Comparison of ENCODE assay signal across 8 cellular contexts in the genomic region with DNA sequence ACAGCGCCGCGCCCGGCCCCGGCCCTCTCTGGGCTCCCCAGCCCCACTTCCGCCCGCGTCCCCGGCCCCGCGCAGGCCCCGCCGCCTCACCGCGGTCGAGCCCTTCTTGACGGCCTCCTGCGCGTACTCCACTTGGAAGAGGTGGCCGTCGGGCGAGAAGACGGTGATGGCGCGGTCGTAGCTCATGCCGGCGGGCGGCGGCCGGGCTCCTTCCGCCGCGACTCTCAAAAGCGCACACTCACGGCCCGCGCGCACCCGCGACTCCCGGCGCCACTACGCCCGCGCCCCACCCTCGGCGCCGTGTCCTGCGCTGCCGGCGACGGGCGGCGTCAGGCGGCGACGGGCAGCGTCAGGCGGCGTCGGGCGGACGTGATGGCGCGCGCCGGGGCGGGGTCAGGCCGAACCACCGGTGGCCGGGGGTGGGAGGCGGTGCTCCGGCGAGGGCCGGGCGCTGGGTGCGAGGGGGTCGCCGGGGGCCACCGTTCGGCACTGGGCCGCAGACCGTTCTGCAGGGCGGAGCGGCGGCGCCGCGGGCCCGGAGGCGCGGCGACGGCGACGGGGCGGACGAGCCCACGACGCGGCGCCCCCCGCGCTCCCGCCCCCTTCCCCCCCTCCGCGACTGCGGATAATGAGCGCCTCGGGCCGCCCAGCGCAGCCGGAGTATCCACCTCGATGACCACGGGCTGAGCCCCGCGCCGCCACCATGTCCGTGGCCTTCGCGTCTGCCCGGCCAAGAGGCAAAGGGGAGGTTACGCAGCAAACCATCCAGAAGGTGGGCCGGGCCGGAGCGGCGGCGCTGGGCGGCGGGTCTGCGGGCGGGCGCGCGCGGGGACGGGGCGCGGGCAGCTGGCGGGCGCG. TPM values are rescaled to one million over a fixed set of nuclear protein-coding genes. Genes with fewer than 3 reads are reported as not detected.
DNase-seq lines count a peak whose midpoint lies in the region; ATAC-seq and TF ChIP-seq lines count a peak whose summit lies in the region.

TSS of gene PSMA7 (minus strand) at position 277 of the 858 bp plus-strand sequence. CDS start at position 186, 91 bp downstream.
A gene with protein sequence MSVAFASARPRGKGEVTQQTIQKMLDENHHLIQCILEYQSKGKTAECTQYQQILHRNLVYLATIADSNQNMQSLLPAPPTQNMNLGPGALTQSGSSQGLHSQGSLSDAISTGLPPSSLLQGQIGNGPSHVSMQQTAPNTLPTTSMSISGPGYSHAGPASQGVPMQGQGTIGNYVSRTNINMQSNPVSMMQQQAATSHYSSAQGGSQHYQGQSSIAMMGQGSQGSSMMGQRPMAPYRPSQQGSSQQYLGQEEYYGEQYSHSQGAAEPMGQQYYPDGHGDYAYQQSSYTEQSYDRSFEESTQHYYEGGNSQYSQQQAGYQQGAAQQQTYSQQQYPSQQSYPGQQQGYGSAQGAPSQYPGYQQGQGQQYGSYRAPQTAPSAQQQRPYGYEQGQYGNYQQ (plus strand): TSS at position 652 of the 858 bp plus-strand sequence. CDS start 52 bp downstream, at position 704.

- H3K36me3 ChIP-seq in SK-N-MC (ENCODE audit: insufficient read depth, low read length) = peaks cover 42% of the 10 kb centered on the region
- H3K36me3 ChIP-seq in ovary = no peaks in the 10 kb centered on the region
- peaks cover 21% of the 10 kb centered on the region for H3K36me3 ChIP-seq in thoracic aorta

- 0% methylated on average over 62 to 142 of the region's 143 CpGs for WGBS in ovary, 3 donors

- TF ChIP-seq CTCF in glutamatergic neuron (IDR thresholded peaks at IDR 0.05; ENCODE audit: partially characterized antibody, unreplicated experiment) (no peak), ovary (IDR thresholded peaks at IDR 0.05) (no peak), thoracic aorta (IDR thresholded peaks at IDR 0.05) (no peak)

- peak; percentile 88 for TF ChIP-seq POLR2A in ovary (IDR thresholded peaks at IDR 0.05)

- H3K4me1 ChIP-seq in ovary (ENCODE audit: insufficient read depth) (peaks cover 14% of the 10 kb centered on the region), thoracic aorta (ENCODE audit: control insufficient read depth in 1 of 2, low read depth in 2 of 2) (peaks cover 25 to 52% of the 10 kb centered on the region in 2 donors)

- peak within 1 kb of the TSS; percentile 95 for H3K27ac Mint-ChIP-seq in glutamatergic neuron (ENCODE audit: unreplicated experiment)

- peaks cover 23% of the 10 kb centered on the region for H3K4me1 Mint-ChIP-seq in glutamatergic neuron (ENCODE audit: low read depth, unreplicated experiment)

- peak within 1 kb of the TSS; percentile 98 for H3K4me3 Mint-ChIP-seq in glutamatergic neuron (ENCODE audit: unreplicated experiment)

- intact Hi-C loops in ovary (cut with DNase I) = loop anchor here in 3 of 4 donors (2.0 to 5.0 kb wide), 5 partner anchors 21 to 239 kb away; partner anchors contain the start of genes LSM14B (in 1 of the 3) and TAF4 (in 1 of the 3)

- H3K36me3 Mint-ChIP-seq in glutamatergic neuron (ENCODE audit: unreplicated experiment) = no peaks in the 10 kb centered on the region

- H3K27me3 Mint-ChIP-seq in glutamatergic neuron (ENCODE audit: unreplicated experiment) = peaks cover 18% of the 10 kb centered on the region

- H3K27ac ChIP-seq in SK-N-MC (peak within 1 kb of the TSS; percentile 71), ovary (peak within 1 kb of the TSS; percentile 98 to 100), thoracic aorta (peak within 1 kb of the TSS; percentile 85 to 89)

- TF ChIP-seq EP300 in ovary (IDR thresholded peaks at IDR 0.05) = no peak

- H3K27me3 ChIP-seq in ovary (no peaks in the 10 kb centered on the region), thoracic aorta (replicated peaks; ENCODE audit: insufficient read depth) (no peaks in the 10 kb centered on the region)

- DNase-seq in ELF-1 (ENCODE audit: low read depth, low spot score) (peak; percentile 78), Kasumi-1 (lab: John Stamatoyannopoulos, UW) (peak; percentile 77 to 84), SK-N-MC (ENCODE audit: low read depth, low spot score) (no peak), glutamatergic neuron (peak; percentile 89), ovary (peak; percentile 83 to 90 (median 86)), thoracic aorta (ENCODE audit: low spot score) (no peak)
- DNase-seq in activated naive CD4-positive, alpha-beta T cell treated with anti-CD3 and anti-CD28 coated beads, Interleukin-2, amount 50 U/mL, for 16 hours = peak; percentile 88

- ATAC-seq in GM21825 (IDR thresholded peaks at IDR 0.05; ENCODE audit: unreplicated experiment) = peak; percentile 68
- ATAC-seq in thoracic aorta (ENCODE audit: insufficient number of reproducible peaks, low FRiP score, low read depth) = peak; percentile 80

- peaks cover 23% of the 10 kb centered on the region for H3K9me3 Mint-ChIP-seq in glutamatergic neuron (ENCODE audit: unreplicated experiment)

- H3K9ac ChIP-seq in SK-N-MC (ENCODE audit: insufficient read length) = peak within 1 kb of the TSS; percentile 96

- no peaks in the 10 kb centered on the region for H3K9me3 ChIP-seq in SK-N-MC (ENCODE audit: low read depth, low read length)
- no peaks in the 10 kb centered on the region for H3K9me3 ChIP-seq in ovary
- no peaks in the 10 kb centered on the region for H3K9me3 ChIP-seq in thoracic aorta

- H3K4me3 ChIP-seq in SK-N-MC (peak within 1 kb of the TSS; percentile 97), ovary (peak within 1 kb of the TSS; percentile 68), thoracic aorta (peak within 1 kb of the TSS; percentile 89)

RNA-seq across cellular contexts. Expression of gene PSMA7, which starts in this region (rescaled TPM):
- 289 TPM for total RNA-seq in glutamatergic neuron (ENCODE audit: unreplicated experiment)
- total RNA-seq in ovary = 100 to 1,000 TPM; 163 to 214 (median 168) TPM
- polyA plus RNA-seq in ovary = 100 to 1,000 TPM; 105 to 212 TPM
- 100 to 1,000 TPM; 185 to 228 TPM for total RNA-seq in thoracic aorta

RNA-seq across cellular contexts. Expression of the second gene that starts in this region (rescaled TPM):
- 50.4 TPM for total RNA-seq in glutamatergic neuron (ENCODE audit: unreplicated experiment)
- total RNA-seq in ovary = 10 to 100 TPM in 6 of 7 donors, 1 to 10 TPM in 1; 9.5 to 14.3 (median 12.4) TPM
- 1 to 10 TPM; 7.7 to 8.7 TPM for polyA plus RNA-seq in ovary
- 10 to 100 TPM; 10.7 to 21.7 TPM for total RNA-seq in thoracic aorta

Comparison
In these comparisons a context has a peak if more than half of its experiments do, and no peak if none do; other contexts are left out.
1. DNase-seq: peak in ELF-1 (single experiment), Kasumi-1 (2 of 2), activated naive CD4-positive, alpha-beta T cell treated with anti-CD3 and anti-CD28 coated beads, Interleukin-2, amount 50 U/mL, for 16 hours (single experiment), glutamatergic neuron (single experiment) and ovary (5 of 5); none in SK-N-MC (single experiment) and thoracic aorta (single experiment).
2. Peak in every context shown above with its lines, with median percentiles within 50 percentile points of each other: H3K27ac ChIP-seq and H3K4me3 ChIP-seq.